In genomic region chr1:74732960-74733615, GRCh38 we compare ENCODE assay signal across 8 cellular contexts. TPM values are rescaled to one million over a fixed set of nuclear protein-coding genes. Genes with fewer than 3 reads are reported as not detected.
DNase-seq lines count a peak whose midpoint lies in the region; ATAC-seq and TF ChIP-seq lines count a peak whose summit lies in the region.

CRYZ (minus strand) TSS chr1:74733050; CDS start chr1:74724821, 8,229 bp downstream.
TYW3 (plus strand) TSS chr1:74733152; CDS start chr1:74733245, 93 bp downstream.

- 1 to 4% methylated on average over 30 of the region's 30 CpGs for WGBS in heart right ventricle, 2 donors

- DNase-seq in GM12865 (ENCODE audit: low read depth) (peak; percentile 95), NCI-H1436 (lab: John Stamatoyannopoulos, UW) (peak; percentile 82), T follicular helper cell (ENCODE audit: low read depth) (peak; percentile 79), adipocyte (ENCODE audit: low read depth) (peak; percentile 96), heart right ventricle (peak; percentile 87 to 96), posterior vena cava (ENCODE audit: low spot score) (peak; percentile 96), upper lobe of right lung (peak; percentile 92)

- H3K9me3 ChIP-seq in adipocyte (ENCODE audit: control insufficient read depth, low read length) (no peaks in the 10 kb centered on the region), heart right ventricle (no peaks in the 10 kb centered on the region), upper lobe of right lung (no peaks in the 10 kb centered on the region)

- peaks cover 16% of the 10 kb centered on the region for H3K36me3 ChIP-seq in adipocyte (ENCODE audit: control insufficient read depth, insufficient read depth, low read length, severe bottlenecking)
- H3K36me3 ChIP-seq in heart right ventricle: peaks cover 0 to 25% (median 13%) of the 10 kb centered on the region in 9 donors
- H3K36me3 ChIP-seq in upper lobe of right lung: peaks cover 20% of the 10 kb centered on the region

- TF ChIP-seq CTCF in GM12865 (IDR thresholded peaks at IDR 0.05; ENCODE audit: insufficient read depth, low read depth, low read length, missing control alignments) (no peak), heart right ventricle (IDR thresholded peaks at IDR 0.05) (no peak), upper lobe of right lung (IDR thresholded peaks at IDR 0.05) (no peak)

- H3K9ac ChIP-seq in adipocyte (ENCODE audit: low read length): peak within 1 kb of the TSS; percentile 91

- H3K27ac ChIP-seq in heart right ventricle (peak within 1 kb of the TSS; percentile 57 to 92 (median 88)), upper lobe of right lung (peak within 1 kb of the TSS; percentile 95)

- H3K4me3 ChIP-seq in GM12865 (ENCODE audit: low read depth, low read length) (peak within 1 kb of the TSS; percentile 69), adipocyte (ENCODE audit: low read length) (peak within 1 kb of the TSS; percentile 97), heart right ventricle (peak within 1 kb of the TSS; percentile 62 to 80 (median 76)), upper lobe of right lung (peak within 1 kb of the TSS; percentile 81)

- peak; percentile 71 for ATAC-seq in HG02763 (IDR thresholded peaks at IDR 0.05; ENCODE audit: unreplicated experiment)
- peak; percentile 96 to 99 (median 98) for ATAC-seq in heart right ventricle
- peak; percentile 98 for ATAC-seq in upper lobe of right lung

- intact Hi-C loops in heart right ventricle (cut with DNase I) (no loop called here), posterior vena cava (cut with DNase I) (no loop called here), upper lobe of right lung (cut with DNase I) (no loop called here)

- H3K27me3 ChIP-seq in adipocyte (replicated peaks; ENCODE audit: control insufficient read depth, insufficient read depth, low read length): no peaks in the 10 kb centered on the region
- no peaks in the 10 kb centered on the region for H3K27me3 ChIP-seq in heart right ventricle
- H3K27me3 ChIP-seq in upper lobe of right lung: no peaks in the 10 kb centered on the region

- H3K4me1 ChIP-seq in adipocyte (ENCODE audit: control insufficient read depth, insufficient read depth, low read length) (peaks cover 46% of the 10 kb centered on the region), heart right ventricle (peaks cover 2 to 56% (median 34%) of the 10 kb centered on the region in 9 donors), upper lobe of right lung (peaks cover 18% of the 10 kb centered on the region)

RNA-seq across cellular contexts. Expression of gene CRYZ, which starts in this region (rescaled TPM):
- 10 to 100 TPM; 26.6 to 58.4 (median 45.3) TPM for total RNA-seq in heart right ventricle
- 10 to 100 TPM; 16.1 to 18.5 TPM for polyA plus RNA-seq in heart right ventricle
- total RNA-seq in posterior vena cava: 10 to 100 TPM; 34.7 to 44.6 TPM
- 48.3 TPM for total RNA-seq in upper lobe of right lung

RNA-seq across cellular contexts. Expression of gene TYW3, which starts in this region (rescaled TPM):
- total RNA-seq in heart right ventricle (10 to 100 TPM; 13.7 to 25.7 (median 20.3) TPM), posterior vena cava (10 to 100 TPM; 19.0 to 20.9 TPM), upper lobe of right lung (18.4 TPM)
- 10 to 100 TPM in 1 of 2 donors, 1 to 10 TPM in 1; 9.9 to 32.2 TPM for polyA plus RNA-seq in heart right ventricle

Comparison
In these comparisons a context has a peak if more than half of its experiments do, and no peak if none do; other contexts are left out.
1. Peak in every context shown above with its lines: DNase-seq, ATAC-seq, H3K4me3 ChIP-seq and H3K27ac ChIP-seq.